Comparison of ENCODE assay signal across 8 cellular contexts in genomic region chr6:157379656-157380457, GRCh38. TPM values are rescaled to one million over a fixed set of nuclear protein-coding genes. Genes with fewer than 3 reads are reported as not detected.
DNase-seq lines count a peak whose midpoint lies in the region; ATAC-seq and TF ChIP-seq lines count a peak whose summit lies in the region.

No MANE protein-coding gene starts in this region.

- TF ChIP-seq CTCF in RWPE2 (IDR thresholded peaks at IDR 0.05; ENCODE audit: poor library complexity, severe bottlenecking): no peak
- no peak for TF ChIP-seq CTCF in fibroblast of the aortic adventitia (IDR thresholded peaks at IDR 0.05; ENCODE audit: insufficient read depth, low read length)
- TF ChIP-seq CTCF in nephron (IDR thresholded peaks at IDR 0.05; ENCODE audit: unreplicated experiment in 3 of 3): no peak

- peak overlapping the region; percentile 80 to 89 (median 83) for H3K4me3 Mint-ChIP-seq in nephron

- H3K9ac ChIP-seq in ES-I3 (ENCODE audit: low read depth, low read length): peak overlapping the region; percentile 86

- H3K9me3 ChIP-seq in ES-I3 (ENCODE audit: control insufficient read depth, insufficient read depth, low read length): no peaks in the 10 kb centered on the region
- no peaks in the 10 kb centered on the region for H3K9me3 ChIP-seq in HAP-1
- H3K9me3 ChIP-seq in RWPE2 (ENCODE audit: severe bottlenecking): no peaks in the 10 kb centered on the region

- H3K4me1 Mint-ChIP-seq in nephron: peaks cover 26% of the 10 kb centered on the region

- in situ Hi-C loops in HAP-1 (cut with MboI; ENCODE audit: low sequenced_read_pairs): no loop called here

- peak; percentile 88 for ATAC-seq in RWPE2 (ENCODE audit: low read depth)

- H3K4me3 ChIP-seq in HAP-1: peak overlapping the region; percentile 71
- peak overlapping the region; percentile 88 for H3K4me3 ChIP-seq in RWPE2 (ENCODE audit: severe bottlenecking)
- peak overlapping the region; percentile 87 for H3K4me3 ChIP-seq in fibroblast of the aortic adventitia (ENCODE audit: low read depth, low read length)

- H3K27ac ChIP-seq in RWPE2 (ENCODE audit: poor library complexity, severe bottlenecking): peak overlapping the region; percentile 61

- peaks cover 8% of the 10 kb centered on the region for H3K4me1 ChIP-seq in ES-I3 (ENCODE audit: insufficient read depth, low read length)
- peaks cover 10% of the 10 kb centered on the region for H3K4me1 ChIP-seq in HAP-1
- peaks cover 8% of the 10 kb centered on the region for H3K4me1 ChIP-seq in RWPE2 (ENCODE audit: insufficient read depth, poor library complexity, severe bottlenecking)

- H3K27me3 ChIP-seq in HAP-1 (ENCODE audit: low read depth): no peaks in the 10 kb centered on the region
- H3K27me3 ChIP-seq in RWPE2 (ENCODE audit: insufficient read depth, poor library complexity, severe bottlenecking): no peaks in the 10 kb centered on the region

- H3K36me3 ChIP-seq in ES-I3 (ENCODE audit: insufficient read depth, low read length) (no peaks in the 10 kb centered on the region), HAP-1 (replicated peaks) (no peaks in the 10 kb centered on the region), RWPE2 (ENCODE audit: low read depth) (no peaks in the 10 kb centered on the region)

- H3K9me3 Mint-ChIP-seq in nephron: no peaks in the 10 kb centered on the region

- DNase-seq in HAP-1 (ENCODE audit: low spot score in 2 of 2) (peak; percentile 92 to 95), M059J (ENCODE audit: low read depth) (peak; percentile 96), RWPE2 (ENCODE audit: low spot score) (peak; percentile 92), fibroblast of the aortic adventitia (ENCODE audit: low read depth) (peak; percentile 86)
- peak; percentile 84 for DNase-seq in activated T-helper 9 cell treated with anti-CD3 and anti-CD28 coated beads, Interleukin-2, amount 50 U/mL, for 16 hours (ENCODE audit: low read depth)
- DNase-seq in stimulated activated naive CD4-positive, alpha-beta T cell treated with Interleukin-2 at 50 U/mL for 16 hours (lab: John Stamatoyannopoulos, UW): peak; percentile 86

- peaks cover 16% of the 10 kb centered on the region for H3K27me3 Mint-ChIP-seq in nephron (ENCODE audit: low read depth)

- peak overlapping the region; percentile 51 to 89 (median 57) for H3K27ac Mint-ChIP-seq in nephron

- H3K36me3 Mint-ChIP-seq in nephron (ENCODE audit: low read depth): no peaks in the 10 kb centered on the region

RNA-seq across cellular contexts. Expression of gene ZDHHC14, which starts 1.1 kb away (rescaled TPM):
- total RNA-seq in M059J (2014; rRNA removed; shearing (Covaris generic)): 7.6 and 12.1 TPM in 2 replicates
- 0.82 and 7.9 TPM in 2 replicates for total RNA-seq in fibroblast of the aortic adventitia (ENCODE audit: low replicate concordance)

RNA-seq across cellular contexts. Expression of gene TMEM242, which starts 56.5 kb away (rescaled TPM):
- total RNA-seq in M059J (2014; rRNA removed; shearing (Covaris generic)): 10.7 and 11.8 TPM in 2 replicates
- total RNA-seq in fibroblast of the aortic adventitia (ENCODE audit: low replicate concordance): 7.0 and 7.1 TPM in 2 replicates

Comparison
In these comparisons a context has a peak if more than half of its experiments do, and no peak if none do; other contexts are left out.
1. Peak in every context shown above with its lines: DNase-seq, ATAC-seq, H3K4me3 ChIP-seq and H3K27ac ChIP-seq.